Comparison of ENCODE assay signal across 8 cellular contexts in genomic region chr11:62599069-62599696, GRCh38. TPM values are rescaled to one million over a fixed set of nuclear protein-coding genes. Genes with fewer than 3 reads are reported as not detected.
DNase-seq lines count a peak whose midpoint lies in the region; ATAC-seq and TF ChIP-seq lines count a peak whose summit lies in the region.

No MANE protein-coding gene starts in this region.

- no peak for TF ChIP-seq POLR2A in vagina (IDR thresholded peaks at IDR 0.05)

- CTCF ChIA-PET in GM10248 (lab: Yijun Ruan, JAX): interaction anchor here (1.5 to 2.5 kb wide), 2 partner anchors 12 to 15 kb away, joined by 4 to 12 read pairs; partner anchors contain the start of gene EML3

- no peaks in the 10 kb centered on the region for H3K9me3 ChIP-seq in right atrium auricular region
- no peaks in the 10 kb centered on the region for H3K9me3 ChIP-seq in vagina

- no peak overlapping the region for H3K9ac ChIP-seq in rectal smooth muscle tissue (ENCODE audit: low read length)

- H3K4me3 ChIP-seq in right atrium auricular region: peak overlapping the region in 1 of 2 donors; percentile 93
- H3K4me3 ChIP-seq in rectal smooth muscle tissue (ENCODE audit: low read length): peak overlapping the region; percentile 76
- peak overlapping the region; percentile 73 to 94 for H3K4me3 ChIP-seq in vagina

- DNase-seq in GM10248 (ENCODE audit: extremely low spot score) (peak; percentile 93), NCI-H187 (lab: John Stamatoyannopoulos, UW) (peak; percentile 51 to 96), T-helper 2 cell (peak; percentile 76 to 100 (median 94)), right atrium auricular region (ENCODE audit: low spot score) (peak; percentile 97), vagina (ENCODE audit: extremely low spot score in 2 of 2) (peak in 1 of 2 donors; percentile 98)

- intact Hi-C loops in vagina (cut with DNase I): no loop called here

- peak; percentile 40 for ATAC-seq in HG02763 (IDR thresholded peaks at IDR 0.05; ENCODE audit: unreplicated experiment)

- H3K4me1 ChIP-seq in right atrium auricular region (peaks cover 0 to 44% of the 10 kb centered on the region in 2 donors), rectal smooth muscle tissue (ENCODE audit: control insufficient read depth, insufficient read depth, low read length) (peaks cover 23% of the 10 kb centered on the region), vagina (peaks cover 37% of the 10 kb centered on the region)

- H3K36me3 ChIP-seq in right atrium auricular region (peaks cover 47% of the 10 kb centered on the region), rectal smooth muscle tissue (ENCODE audit: control insufficient read depth, insufficient read depth, low read length) (peaks cover 36% of the 10 kb centered on the region), vagina (peaks cover 0 to 39% of the 10 kb centered on the region in 2 donors)

- peak overlapping the region; percentile 84 for H3K27ac ChIP-seq in angular gyrus (ENCODE audit: low read depth, low read length)
- H3K27ac ChIP-seq in right atrium auricular region: peak overlapping the region; percentile 51 to 95
- H3K27ac ChIP-seq in rectal smooth muscle tissue (ENCODE audit: low read depth, low read length): peak overlapping the region; percentile 38
- peak overlapping the region; percentile 97 for H3K27ac ChIP-seq in vagina

- TF ChIP-seq CTCF in GM10248 (IDR thresholded peaks at IDR 0.05; ENCODE audit: control extremely low read depth, extremely low read depth, low read depth, missing control alignments): no peak
- no peak for TF ChIP-seq CTCF in right atrium auricular region (IDR thresholded peaks at IDR 0.05)
- no peak for TF ChIP-seq CTCF in vagina (IDR thresholded peaks at IDR 0.05)

- no peaks in the 10 kb centered on the region for H3K27me3 ChIP-seq in right atrium auricular region
- no peaks in the 10 kb centered on the region for H3K27me3 ChIP-seq in rectal smooth muscle tissue (ENCODE audit: control insufficient read depth, insufficient read depth, low read length)
- H3K27me3 ChIP-seq in vagina: no peaks in the 10 kb centered on the region

- POLR2A ChIA-PET in GM10248 (lab: Yijun Ruan, JAX): interaction anchor here (0.8 to 3.1 kb wide), 4 partner anchors 7 to 66 kb away, joined by 3 to 64 read pairs (median 5); partner anchors contain the start of genes C11orf98, CSKMT and TUT1

RNA-seq across cellular contexts. Expression of gene MTA2, which starts 2.5 kb away (rescaled TPM):
- total RNA-seq in right atrium auricular region (10 to 100 TPM; 30.0 to 40.5 TPM), vagina (96.3 TPM)

RNA-seq across cellular contexts. Expression of gene TUT1, which starts 7.9 kb away (rescaled TPM):
- total RNA-seq in right atrium auricular region (1 to 10 TPM; 5.4 to 5.7 TPM), vagina (12.0 TPM)

RNA-seq across cellular contexts. Expression of gene EML3, which starts 13.4 kb away (rescaled TPM):
- total RNA-seq in right atrium auricular region (10 to 100 TPM; 15.8 to 21.3 TPM), vagina (69.0 TPM)

RNA-seq across cellular contexts. Expression of gene ROM1, which starts 13.9 kb away (rescaled TPM):
- total RNA-seq in right atrium auricular region: 1 to 10 TPM; 3.2 to 5.3 TPM
- 6.1 TPM for total RNA-seq in vagina

RNA-seq across cellular contexts. Expression of gene B3GAT3, which starts 22.6 kb away (rescaled TPM):
- 10 to 100 TPM; 12.7 to 14.0 TPM for total RNA-seq in right atrium auricular region
- total RNA-seq in vagina: 41.7 TPM

Comparison
In these comparisons a context has a peak if more than half of its experiments do, and no peak if none do; other contexts are left out.
1. H3K27ac ChIP-seq: peak in every context shown above with its lines; median percentile 97 in vagina; 84 in angular gyrus; 73 in right atrium auricular region; 38 in rectal smooth muscle tissue.